ENCODE assay signal across 11 cellular contexts in the genomic region with DNA sequence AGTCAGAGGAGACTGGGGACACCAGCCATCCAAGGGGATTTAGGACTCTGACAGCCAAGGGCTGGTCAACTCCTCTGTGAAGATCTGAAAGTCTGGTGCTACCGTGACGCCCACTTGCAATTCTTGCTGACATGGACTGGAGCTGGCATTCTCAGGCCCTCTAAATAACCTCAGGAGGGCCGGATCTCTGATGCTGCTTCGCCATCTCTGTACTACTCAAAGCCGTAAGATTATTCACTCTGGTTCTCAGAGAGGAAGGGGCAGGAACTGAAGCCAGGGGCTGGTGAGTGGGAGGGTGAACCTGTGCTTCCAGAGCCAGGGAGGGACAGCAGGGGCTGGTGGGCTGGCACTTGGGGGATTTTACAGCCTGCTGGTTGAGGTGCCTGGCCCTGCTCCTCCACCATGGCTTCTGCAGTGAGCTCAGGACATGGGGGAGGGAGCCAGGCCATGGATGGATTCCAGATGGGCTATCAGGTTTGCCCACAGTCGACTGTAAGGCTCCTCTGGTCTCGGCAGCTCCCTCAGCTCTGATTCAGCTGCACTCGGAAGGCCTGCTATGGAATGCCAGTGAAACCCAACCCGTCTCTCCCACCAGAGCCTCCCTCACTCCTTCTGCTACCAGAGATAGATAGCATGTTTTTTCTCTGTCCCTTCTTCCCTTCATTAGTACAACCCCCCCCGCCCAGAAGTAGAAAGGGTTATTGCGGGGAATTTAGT.
DNase-seq lines count a peak whose midpoint lies in the region; ATAC-seq and TF ChIP-seq lines count a peak whose summit lies in the region.
"Had no signal": no experiment of that assay in that cellular context is flagged by ENCODE, and none has a peak within 500 bp of the region (broad histone marks: within the 10 kb centered on the region; RNA-seq: fewer than 3 reads in every experiment).

No MANE protein-coding gene starts in this region.

- peaks cover 19 to 23% of the 10 kb centered on the region in 2 donors for H3K27me3 Mint-ChIP-seq in stimulated activated naive B cell treated with anti-CD40 and anti-IgM and Interleukin-4, amounts not matched to agents 10 μg/mL and 1 μg/mL and 100 μg/mL, for 72 hours
- H3K27me3 Mint-ChIP-seq in endothelial cell (ENCODE audit: unreplicated experiment) = peaks cover 4% of the 10 kb centered on the region

- TF ChIP-seq CTCF in endothelial cell (IDR thresholded peaks at IDR 0.05; ENCODE audit: unreplicated experiment) = no peak

- H3K9me3 Mint-ChIP-seq in stimulated activated naive B cell treated with anti-CD40 and anti-IgM and Interleukin-4, amounts not matched to agents 10 μg/mL and 1 μg/mL and 100 μg/mL, for 72 hours = no peaks in the 10 kb centered on the region
- H3K9me3 Mint-ChIP-seq in endothelial cell (ENCODE audit: unreplicated experiment) = no peaks in the 10 kb centered on the region

- peak; percentile 29 to 45 for ATAC-seq in stimulated activated naive B cell treated with anti-CD40 and anti-IgM and Interleukin-4, amounts not matched to agents 10 μg/mL and 1 μg/mL and 100 μg/mL, for 72 hours (replicated peaks)
- ATAC-seq in GM18517 (IDR thresholded peaks at IDR 0.05; ENCODE audit: unreplicated experiment) = no peak
- ATAC-seq: HCT116 had no signal

- H3K36me3 Mint-ChIP-seq in stimulated activated naive B cell treated with anti-CD40 and anti-IgM and Interleukin-4, amounts not matched to agents 10 μg/mL and 1 μg/mL and 100 μg/mL, for 72 hours = no peaks in the 10 kb centered on the region
- H3K36me3 Mint-ChIP-seq in endothelial cell (ENCODE audit: low read depth, unreplicated experiment) = no peaks in the 10 kb centered on the region

- H3K4me3 Mint-ChIP-seq in stimulated activated naive B cell treated with anti-CD40 and anti-IgM and Interleukin-4, amounts not matched to agents 10 μg/mL and 1 μg/mL and 100 μg/mL, for 72 hours = no peak overlapping the region
- H3K4me3 Mint-ChIP-seq in endothelial cell (ENCODE audit: unreplicated experiment) = no peak overlapping the region

- DNase-seq in H4 (ENCODE audit: low spot score) (peak; percentile 47), amniotic epithelial cell (ENCODE audit: low read depth) (peak; percentile 99), hepatic stellate cell (ENCODE audit: low spot score) (peak; percentile 89), ureter (ENCODE audit: low spot score) (no peak), NCI-H1105 (lab: John Stamatoyannopoulos, UW) (no peak), endothelial cell (ENCODE audit: low spot score) (no peak)
- no peak for DNase-seq in stimulated activated naive B cell treated with anti-CD40 and anti-IgM and Interleukin-4, amounts not matched to agents 10 μg/mL and 1 μg/mL and 100 μg/mL, for 72 hours
- DNase-seq: activated CD8-positive, alpha-beta memory T cell treated with anti-CD3 and anti-CD28 coated beads, Interleukin-2, amount 50 U/mL, for 48 hours; SIG-M5 had no signal

- peaks cover 5 to 7% of the 10 kb centered on the region in 2 donors for H3K4me1 Mint-ChIP-seq in stimulated activated naive B cell treated with anti-CD40 and anti-IgM and Interleukin-4, amounts not matched to agents 10 μg/mL and 1 μg/mL and 100 μg/mL, for 72 hours
- peaks cover 40% of the 10 kb centered on the region for H3K4me1 Mint-ChIP-seq in endothelial cell (ENCODE audit: unreplicated experiment)

- H3K27ac Mint-ChIP-seq in stimulated activated naive B cell treated with anti-CD40 and anti-IgM and Interleukin-4, amounts not matched to agents 10 μg/mL and 1 μg/mL and 100 μg/mL, for 72 hours = no peak overlapping the region
- H3K27ac Mint-ChIP-seq in endothelial cell (ENCODE audit: unreplicated experiment) = no peak overlapping the region

Comparison
In these comparisons a context has a peak if more than half of its experiments do, and no peak if none do; other contexts are left out.
1. DNase-seq: peak in H4 (single experiment), amniotic epithelial cell (single experiment) and hepatic stellate cell (single experiment); none in stimulated activated naive B cell treated with anti-CD40 and anti-IgM and Interleukin-4, amounts not matched to agents 10 μg/mL and 1 μg/mL and 100 μg/mL, for 72 hours (single experiment), ureter (single experiment), NCI-H1105 (single experiment) and endothelial cell (single experiment).